In genomic region chr12:122021193-122021821, GRCh38 we compare ENCODE assay signal across 8 cellular contexts. TPM values are rescaled to one million over a fixed set of nuclear protein-coding genes. Genes with fewer than 3 reads are reported as not detected.
DNase-seq lines count a peak whose midpoint lies in the region; ATAC-seq and TF ChIP-seq lines count a peak whose summit lies in the region.

No MANE protein-coding gene starts in this region.

- peak overlapping the region; percentile 97 for H3K4me3 Mint-ChIP-seq in neural crest cell

- peak; percentile 16 for DNase-seq in Ammon's horn (ENCODE audit: low spot score)
- peak; percentile 39 for DNase-seq in HEK293T (ENCODE audit: extremely low spot score)
- peak; percentile 17 to 23 for DNase-seq in activated CD4-positive, alpha-beta T cell treated with anti-CD3 and anti-CD28 coated beads, Interleukin-2, amount 50 U/mL, for 48 hours
- peak; percentile 25 for DNase-seq in fibroblast of pulmonary artery (ENCODE audit: low read depth)
- peak; percentile 34 for DNase-seq in neural crest cell (ENCODE audit: low read depth, low spot score)
- DNase-seq in A172 (ENCODE audit: low spot score), result no peak
- no peak for DNase-seq in MV-4-11 (lab: John Stamatoyannopoulos, UW)

- H3K36me3 Mint-ChIP-seq in neural crest cell (ENCODE audit: low read depth), result peaks cover 12% of the 10 kb centered on the region

- peak overlapping the region; percentile 89 for H3K27ac Mint-ChIP-seq in neural crest cell (ENCODE audit: unreplicated experiment)

- POLR2A ChIA-PET in HEK293T (lab: Yijun Ruan, JAX), result interaction anchor here (0.5 to 1.7 kb wide), 6 partner anchors 10 to 139 kb away, joined by 3 to 4 read pairs (median 4); partner anchors contain the start of gene CFAP251

- TF ChIP-seq CTCF in fibroblast of pulmonary artery (IDR thresholded peaks at IDR 0.05; ENCODE audit: low read length, missing control alignments) (no peak), neural crest cell (conservative IDR thresholded peaks at IDR 0.05) (no peak)

- H3K9me3 Mint-ChIP-seq in neural crest cell, result no peaks in the 10 kb centered on the region

- peaks cover 13% of the 10 kb centered on the region for H3K27me3 Mint-ChIP-seq in neural crest cell (ENCODE audit: low read depth)

- CTCF ChIA-PET in HEK293T (lab: Yijun Ruan, JAX), result no interaction called here

- peak overlapping the region; percentile 59 for H3K4me3 ChIP-seq in fibroblast of pulmonary artery (replicated peaks; ENCODE audit: low read depth, low read length)

- peaks cover 13% of the 10 kb centered on the region for H3K4me1 Mint-ChIP-seq in neural crest cell

- no peak for ATAC-seq in HG03442 (IDR thresholded peaks at IDR 0.05; ENCODE audit: unreplicated experiment)

TF ChIP-seq in HEK293T, 16 proteins besides CTCF, POLR2A, EP300 and RAD21:
- TF ChIP-seq SP1 (IDR thresholded peaks at IDR 0.05) (no peak), BHLHE40 (IDR thresholded peaks at IDR 0.05; ENCODE audit: borderline replicate concordance) (no peak), FOXM1 (IDR thresholded peaks at IDR 0.05; ENCODE audit: borderline replicate concordance) (peak; percentile 48)
TF ChIP-seq in HEK293T: peak in this region for 1.

RNA-seq across cellular contexts. Expression of gene BCL7A, which starts 0.4 kb away (rescaled TPM):
- 57.4 and 60.1 TPM in 2 replicates for total RNA-seq in neural crest cell
- 6.9 and 7.6 TPM in 2 replicates for total RNA-seq in A172 (2014; rRNA removed; shearing (Covaris generic))

RNA-seq across cellular contexts. Expression of gene MLXIP, which starts 57.2 kb away (rescaled TPM):
- total RNA-seq in neural crest cell, result 39.8 and 44.5 TPM in 2 replicates
- 5.4 and 10.1 TPM in 2 replicates for total RNA-seq in A172 (2014; rRNA removed; shearing (Covaris generic))

Comparison
In these comparisons a context has a peak if more than half of its experiments do, and no peak if none do; other contexts are left out.
1. DNase-seq: peak in Ammon's horn (single experiment), HEK293T (single experiment), activated CD4-positive, alpha-beta T cell treated with anti-CD3 and anti-CD28 coated beads, Interleukin-2, amount 50 U/mL, for 48 hours (2 of 2), fibroblast of pulmonary artery (single experiment) and neural crest cell (single experiment); none in A172 (single experiment) and MV-4-11 (single experiment).